8 cellular contexts compared by ENCODE assay signal in the genomic region with DNA sequence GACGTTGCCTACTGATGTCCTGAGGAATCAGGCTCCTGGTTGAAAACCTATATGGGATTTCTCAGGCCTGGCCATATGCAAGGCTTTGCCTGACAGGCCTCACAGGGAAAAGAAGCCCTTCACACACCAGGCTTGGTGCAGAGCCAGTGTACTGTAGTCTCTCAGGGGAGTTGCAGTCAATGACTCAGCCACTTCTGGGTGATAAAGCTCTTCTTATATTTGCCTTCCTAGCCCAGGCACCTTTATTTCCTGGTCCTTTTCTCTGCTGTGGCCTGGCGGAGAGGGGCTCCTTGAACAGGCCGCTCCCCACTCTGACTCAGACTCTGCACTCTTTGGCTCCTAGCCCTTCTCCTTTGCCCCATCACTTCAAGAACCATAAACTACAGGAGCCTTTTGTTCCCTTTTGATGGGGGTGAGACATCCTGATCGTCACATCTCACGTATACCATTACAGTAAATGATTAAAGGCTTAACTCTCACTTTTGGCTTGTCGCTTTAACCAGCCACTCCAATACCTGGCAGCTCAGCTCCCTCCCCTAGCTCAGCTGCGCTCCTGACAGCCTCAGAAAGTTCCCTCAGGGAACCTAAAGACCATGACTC. TPM values are rescaled to one million over a fixed set of nuclear protein-coding genes. Genes with fewer than 3 reads are reported as not detected.
DNase-seq lines count a peak whose midpoint lies in the region; ATAC-seq and TF ChIP-seq lines count a peak whose summit lies in the region.

No MANE protein-coding gene starts in this region.

- peak overlapping the region; percentile 70 for H3K4me2 ChIP-seq in mammary epithelial cell (ENCODE audit: insufficient read depth, low read depth, low read length)
- H3K4me2 ChIP-seq in mesendoderm (ENCODE audit: low read length), result no peak overlapping the region
- no peak overlapping the region for H3K4me2 ChIP-seq in OCI-LY7 (ENCODE audit: low read length)

- H2BK5ac ChIP-seq in mesendoderm (ENCODE audit: low read length), result no peak overlapping the region

- dilution Hi-C loops in mammary epithelial cell (cut with HindIII; ENCODE audit: low sequenced_read_pairs), result no loop called here

- peaks cover 9% of the 10 kb centered on the region for H3K36me3 Mint-ChIP-seq in activated CD4-positive, alpha-beta memory T cell treated with anti-CD3 and anti-CD28 coated beads for 36 hours
- peaks cover 5% of the 10 kb centered on the region for H3K36me3 Mint-ChIP-seq in activated CD4-positive, alpha-beta memory T cell treated with anti-CD3 and anti-CD28 coated beads, Interleukin-2, amount 10 ng/mL, durations not matched to agents 7 days and 5 days (ENCODE audit: low read depth)

- no peak overlapping the region for H4K8ac ChIP-seq in mesendoderm (ENCODE audit: low read depth, low read length)

- 28% methylated on average over 5 of the region's 7 CpGs for WGBS in mammary epithelial cell (ENCODE audit: low coverage, missing lambda C conversion rate)
- WGBS in mesendoderm (ENCODE audit: extremely low coverage, insufficient coverage, low lambda C conversion rate), result no CpG with 5 or more reads among the region's 7 CpGs

- H3K79me2 ChIP-seq in mammary epithelial cell (ENCODE audit: insufficient read depth, low read length), result no peaks in the 10 kb centered on the region
- H3K79me2 ChIP-seq in mesendoderm (ENCODE audit: control insufficient read depth, insufficient read depth, low read length), result peaks cover 1% of the 10 kb centered on the region
- no peaks in the 10 kb centered on the region for H3K79me2 ChIP-seq in OCI-LY7 (ENCODE audit: insufficient read depth, low read depth, low read length)

- H3K36me3 ChIP-seq in mammary epithelial cell (ENCODE audit: insufficient read depth, low read length) (no peaks in the 10 kb centered on the region), mesendoderm (ENCODE audit: control insufficient read depth, insufficient read depth, low read length) (no peaks in the 10 kb centered on the region), OCI-LY7 (ENCODE audit: insufficient read depth, low read length) (no peaks in the 10 kb centered on the region)

- H3K4me3 ChIP-seq in mammary epithelial cell (replicated peaks in 1 of 3; ENCODE audit: insufficient read depth in 1 of 3, low read depth in 2 of 3, low read length in 3 of 3) (no peak overlapping the region), mesendoderm (ENCODE audit: low read length) (no peak overlapping the region), OCI-LY7 (ENCODE audit: low read depth, low read length, poor library complexity, severe bottlenecking) (no peak overlapping the region)

- H3K4ac ChIP-seq in mesendoderm (ENCODE audit: low read depth, low read length), result no peak overlapping the region

- H4K5ac ChIP-seq in mesendoderm (ENCODE audit: low read length), result no peak overlapping the region

- H3K9me3 Mint-ChIP-seq in activated CD4-positive, alpha-beta memory T cell treated with anti-CD3 and anti-CD28 coated beads for 36 hours, result peaks cover 2% of the 10 kb centered on the region
- no peaks in the 10 kb centered on the region for H3K9me3 Mint-ChIP-seq in activated CD4-positive, alpha-beta memory T cell treated with anti-CD3 and anti-CD28 coated beads, Interleukin-2, amount 10 ng/mL, durations not matched to agents 7 days and 5 days

- H2AFZ ChIP-seq in mammary epithelial cell (ENCODE audit: low read depth, low read length), result peak overlapping the region; percentile 58
- no peak overlapping the region for H2AFZ ChIP-seq in OCI-LY7 (ENCODE audit: low read length)

- peak overlapping the region; percentile 49 for H3K56ac ChIP-seq in mesendoderm (ENCODE audit: low read length)

- no peak for ATAC-seq in GM19395 (IDR thresholded peaks at IDR 0.05; ENCODE audit: unreplicated experiment)

- no TSS peak for BruUV-seq in mammary epithelial cell (replicated peaks; lab: Mats Ljungman, UMichigan)
- no TSS peak for BruUV-seq in OCI-LY7 (replicated peaks; lab: Mats Ljungman, UMichigan)

- DNase-seq in activated CD4-positive, alpha-beta memory T cell treated with anti-CD3 and anti-CD28 coated beads for 36 hours, result no peak
- DNase-seq in activated CD4-positive, alpha-beta memory T cell treated with anti-CD3 and anti-CD28 coated beads, Interleukin-2, amount 10 ng/mL, durations not matched to agents 7 days and 5 days, result no peak
- DNase-seq in NCI-H2107 treated with DMSO at 0.1 percent for 48 hours (lab: John Stamatoyannopoulos, UW; ENCODE audit: unreplicated experiment), result peak; percentile 90
- DNase-seq in mammary epithelial cell, result peak; percentile 88
- peak; percentile 77 for DNase-seq in mesendoderm
- DNase-seq in stimulated activated CD8-positive, alpha-beta memory T cell treated with anti-CD3 and anti-CD28 coated beads, Interleukin-4, amount 100 ng/mL, for 48 hours, result no peak
- DNase-seq in OCI-LY7 (ENCODE audit: low spot score), result no peak

- in situ Hi-C loops in mammary epithelial cell (cut with MboI; ENCODE audit: low sequenced_read_pairs in 2 of 2), result no loop called here

- intact Hi-C loops in activated CD4-positive, alpha-beta memory T cell treated with anti-CD3 and anti-CD28 coated beads for 36 hours (cut with micrococcal nuclease), result no loop called here
- intact Hi-C loops in mammary epithelial cell (cut with micrococcal nuclease), result no loop called here
- intact Hi-C loops in OCI-LY7 (cut with micrococcal nuclease; ENCODE audit: unreplicated experiment), result no loop called here

- peak overlapping the region; percentile 25 for H3K18ac ChIP-seq in mesendoderm (ENCODE audit: low read length)

- H3K9me2 ChIP-seq in OCI-LY7 (ENCODE audit: insufficient read depth, low read length), result no peaks in the 10 kb centered on the region

- no peaks in the 10 kb centered on the region for H3K27me3 ChIP-seq in mammary epithelial cell (ENCODE audit: insufficient read depth, low read length)
- no peaks in the 10 kb centered on the region for H3K27me3 ChIP-seq in mesendoderm (ENCODE audit: insufficient read depth, low read length, poor library complexity)

- peaks cover 9% of the 10 kb centered on the region for H3K4me1 Mint-ChIP-seq in activated CD4-positive, alpha-beta memory T cell treated with anti-CD3 and anti-CD28 coated beads for 36 hours (ENCODE audit: low read depth)
- H3K4me1 Mint-ChIP-seq in activated CD4-positive, alpha-beta memory T cell treated with anti-CD3 and anti-CD28 coated beads, Interleukin-2, amount 10 ng/mL, durations not matched to agents 7 days and 5 days, result no peaks in the 10 kb centered on the region

- H3K27ac ChIP-seq in mammary epithelial cell (ENCODE audit: insufficient read depth, low read depth, low read length) (peak overlapping the region; percentile 83), mesendoderm (ENCODE audit: low read depth, low read length) (peak overlapping the region; percentile 64), OCI-LY7 (ENCODE audit: low read depth, low read length, poor library complexity, severe bottlenecking) (no peak overlapping the region)

- POLR2A ChIA-PET in activated CD4-positive, alpha-beta memory T cell treated with anti-CD3 and anti-CD28 coated beads for 36 hours (lab: Charles Lee), result no interaction called here
- POLR2A ChIA-PET in activated CD4-positive, alpha-beta memory T cell treated with anti-CD3 and anti-CD28 coated beads, Interleukin-2, amount 10 ng/mL, durations not matched to agents 7 days and 5 days (lab: Charles Lee), result no interaction called here
- POLR2A ChIA-PET in OCI-LY7 (lab: Charles Lee), result no interaction called here

- H3K9me3 ChIP-seq in mammary epithelial cell (replicated peaks; ENCODE audit: insufficient read depth, low read length), result no peaks in the 10 kb centered on the region
- H3K9me3 ChIP-seq in OCI-LY7 (ENCODE audit: low read length), result no peaks in the 10 kb centered on the region

- peak overlapping the region; percentile 31 for H3K27ac Mint-ChIP-seq in activated CD4-positive, alpha-beta memory T cell treated with anti-CD3 and anti-CD28 coated beads for 36 hours
- no peak overlapping the region for H3K27ac Mint-ChIP-seq in activated CD4-positive, alpha-beta memory T cell treated with anti-CD3 and anti-CD28 coated beads, Interleukin-2, amount 10 ng/mL, durations not matched to agents 7 days and 5 days

- H4K20me1 ChIP-seq in mammary epithelial cell (ENCODE audit: insufficient read depth, low read length) (no peaks in the 10 kb centered on the region), OCI-LY7 (ENCODE audit: insufficient read depth, low read length) (no peaks in the 10 kb centered on the region)

- H3K79me1 ChIP-seq in mesendoderm (ENCODE audit: low read length), result peaks cover 1% of the 10 kb centered on the region

- H2AK5ac ChIP-seq in mesendoderm (ENCODE audit: low read length), result no peak overlapping the region

- H3K9ac ChIP-seq in mammary epithelial cell (ENCODE audit: insufficient read depth, low read length) (peak overlapping the region; percentile 36), mesendoderm (ENCODE audit: low read length) (no peak overlapping the region)

- CTCF ChIA-PET in activated CD4-positive, alpha-beta memory T cell treated with anti-CD3 and anti-CD28 coated beads for 36 hours (lab: Charles Lee), result no interaction called here
- CTCF ChIA-PET in activated CD4-positive, alpha-beta memory T cell treated with anti-CD3 and anti-CD28 coated beads, Interleukin-2, amount 10 ng/mL, durations not matched to agents 7 days and 5 days (lab: Charles Lee), result no interaction called here
- CTCF ChIA-PET in mammary epithelial cell (lab: Charles Lee; ENCODE audit: low non-redundant PET) (no interaction called here), OCI-LY7 (lab: Charles Lee; ENCODE audit: unreplicated experiment) (no interaction called here)

- H3K4me1 ChIP-seq in mammary epithelial cell (ENCODE audit: insufficient read depth, low read length) (peaks cover 26% of the 10 kb centered on the region), mesendoderm (ENCODE audit: control insufficient read depth, low read depth, low read length) (no peaks in the 10 kb centered on the region), OCI-LY7 (ENCODE audit: insufficient read depth, low read length, poor library complexity, severe bottlenecking) (no peaks in the 10 kb centered on the region)

- no peak overlapping the region for H3K4me3 Mint-ChIP-seq in activated CD4-positive, alpha-beta memory T cell treated with anti-CD3 and anti-CD28 coated beads for 36 hours
- no peak overlapping the region for H3K4me3 Mint-ChIP-seq in activated CD4-positive, alpha-beta memory T cell treated with anti-CD3 and anti-CD28 coated beads, Interleukin-2, amount 10 ng/mL, durations not matched to agents 7 days and 5 days

- TF ChIP-seq CTCF in mammary epithelial cell (conservative IDR thresholded peaks at IDR 0.05 in 1 of 2, IDR thresholded peaks at IDR 0.05 in 1 of 2; ENCODE audit: extremely low read depth in 1 of 2, insufficient read depth in 1 of 2, low read depth in 1 of 2, low read length in 2 of 2) (no peak), OCI-LY7 (conservative IDR thresholded peaks at IDR 0.05; ENCODE audit: low read length) (no peak)

- H3K27me3 Mint-ChIP-seq in activated CD4-positive, alpha-beta memory T cell treated with anti-CD3 and anti-CD28 coated beads for 36 hours, result no peaks in the 10 kb centered on the region
- no peaks in the 10 kb centered on the region for H3K27me3 Mint-ChIP-seq in activated CD4-positive, alpha-beta memory T cell treated with anti-CD3 and anti-CD28 coated beads, Interleukin-2, amount 10 ng/mL, durations not matched to agents 7 days and 5 days

- no peak overlapping the region for H2BK15ac ChIP-seq in mesendoderm (replicated peaks; ENCODE audit: low read depth)

- no peak overlapping the region for H2BK120ac ChIP-seq in mesendoderm (ENCODE audit: low read depth, low read length)

- no peak overlapping the region for H3K23ac ChIP-seq in mesendoderm (ENCODE audit: low read length)

RNA-seq across cellular contexts. Expression of a gene that starts 33.5 kb away (rescaled TPM):
- 10 to 100 TPM; 13.0 to 20.3 TPM for total RNA-seq in activated CD4-positive, alpha-beta memory T cell treated with anti-CD3 and anti-CD28 coated beads for 36 hours
- 10 to 100 TPM; 24.9 to 29.5 TPM for total RNA-seq in activated CD4-positive, alpha-beta memory T cell treated with anti-CD3 and anti-CD28 coated beads, Interleukin-2, amount 10 ng/mL, durations not matched to agents 7 days and 5 days
- total RNA-seq in mammary epithelial cell, result 10 to 100 TPM; 12.0 to 15.5 TPM
- 12.0 TPM for polyA plus RNA-seq in mammary epithelial cell
- polyA minus RNA-seq in mammary epithelial cell, result 17.1 TPM
- 17.6 TPM for polyA plus RNA-seq in mesendoderm (2013, experiment 1 of 2)
- polyA plus RNA-seq in mesendoderm (2013, experiment 2 of 2), result 17.2 TPM
- 5.8 and 12.5 TPM in 2 replicates for total RNA-seq in OCI-LY7 (2014; rRNA removed; shearing (Covaris generic))
- total RNA-seq in OCI-LY7 (2022), result 16.7 and 17.6 TPM in 2 replicates

Comparison
In these comparisons a context has a peak if more than half of its experiments do, and no peak if none do; other contexts are left out.
1. DNase-seq: peak in NCI-H2107 treated with DMSO at 0.1 percent for 48 hours (single experiment), mammary epithelial cell (single experiment) and mesendoderm (single experiment); none in activated CD4-positive, alpha-beta memory T cell treated with anti-CD3 and anti-CD28 coated beads for 36 hours (single experiment), activated CD4-positive, alpha-beta memory T cell treated with anti-CD3 and anti-CD28 coated beads, Interleukin-2, amount 10 ng/mL, durations not matched to agents 7 days and 5 days (single experiment), stimulated activated CD8-positive, alpha-beta memory T cell treated with anti-CD3 and anti-CD28 coated beads, Interleukin-4, amount 100 ng/mL, for 48 hours (single experiment) and OCI-LY7 (single experiment).